Comparison of ENCODE assay signal across 9 cellular contexts in genomic region chr16:86508947-86509758, GRCh38. TPM values are rescaled to one million over a fixed set of nuclear protein-coding genes. Genes with fewer than 3 reads are reported as not detected.
DNase-seq lines count a peak whose midpoint lies in the region; ATAC-seq and TF ChIP-seq lines count a peak whose summit lies in the region.
"Had no signal": no experiment of that assay in that cellular context is flagged by ENCODE, and none has a peak within 500 bp of the region (broad histone marks: within the 10 kb centered on the region; RNA-seq: fewer than 3 reads in every experiment).

No MANE protein-coding gene starts in this region.

- no peaks in the 10 kb centered on the region for H3K36me3 ChIP-seq in SK-N-SH (replicated peaks in 1 of 2; ENCODE audit: control insufficient read depth in 1 of 2, insufficient read depth in 2 of 2, low read length in 1 of 2)
- H3K36me3 ChIP-seq in esophagus (ENCODE audit: control insufficient read depth in 2 of 2, insufficient read depth in 2 of 2, low read length in 1 of 2) = no peaks in the 10 kb centered on the region

- H4K20me1 ChIP-seq in SK-N-SH (ENCODE audit: insufficient read depth) = 0 out of 2 replicates have a peak, but pooled peaks cover 20% of the 10 kb centered on the region

- H3K9me3 Mint-ChIP-seq in natural killer cell treated with Interleukin-12 subunit alpha and Interleukin-12 subunit beta and Interleukin-15 and Interleukin-18, amount 100 ng/mL, for 72 hours = no peaks in the 10 kb centered on the region

- DNase-seq in NCI-H2227 (lab: John Stamatoyannopoulos, UW; ENCODE audit: unreplicated experiment) (peak; percentile 26), NCI-H2227 treated with DMSO at 0.1 percent for 48 hours (lab: John Stamatoyannopoulos, UW) (no peak), SK-N-SH (no peak)
- DNase-seq in natural killer cell treated with Interleukin-12 subunit alpha and Interleukin-12 subunit beta and Interleukin-15 and Interleukin-18, amount 100 ng/mL, for 72 hours (ENCODE audit: low spot score) = no peak
- DNase-seq in effector CD4-positive, alpha-beta T cell = no peak
- no peak for DNase-seq in stimulated activated CD8-positive, alpha-beta memory T cell treated with anti-CD3 and anti-CD28 coated beads, Interleukin-4, amount 100 ng/mL, for 48 hours
- DNase-seq: DND-41 had no signal

- TF ChIP-seq RAD21 in SK-N-SH (IDR thresholded peaks at IDR 0.05; ENCODE audit: low read length) = no peak

- peak overlapping the region; percentile 86 for H3K4me3 Mint-ChIP-seq in natural killer cell treated with Interleukin-12 subunit alpha and Interleukin-12 subunit beta and Interleukin-15 and Interleukin-18, amount 100 ng/mL, for 72 hours

- no peaks in the 10 kb centered on the region for H3K9me3 ChIP-seq in SK-N-SH
- peaks cover 0 to 3% of the 10 kb centered on the region in 2 donors for H3K9me3 ChIP-seq in esophagus (ENCODE audit: control insufficient read depth in 2 of 2, insufficient read depth in 1 of 2, low read depth in 1 of 2, low read length in 1 of 2)

- H3K27ac Mint-ChIP-seq in natural killer cell treated with Interleukin-12 subunit alpha and Interleukin-12 subunit beta and Interleukin-15 and Interleukin-18, amount 100 ng/mL, for 72 hours = no peak overlapping the region

- POLR2A ChIA-PET in SK-N-SH (lab: Yijun Ruan, JAX) = no interaction called here

- no peak for TF ChIP-seq CTCF in SK-N-SH (IDR thresholded peaks at IDR 0.05)

- WGBS in SK-N-SH (ENCODE audit: low lambda C conversion rate) = 4% methylated on average over 48 of the region's 79 CpGs
- 0 to 1% methylated on average over 79 of the region's 79 CpGs for WGBS in esophagus, 2 donors

- H3K4me3 ChIP-seq in SK-N-SH (ENCODE audit: low read depth in 2 of 2, low read length in 1 of 2) (peak overlapping the region; percentile 24 to 52; a peak in 3 of 4 replicates), esophagus (ENCODE audit: low read depth in 1 of 2, low read length in 2 of 2) (peak overlapping the region; percentile 53 to 64)

- ATAC-seq in natural killer cell treated with Interleukin-12 subunit alpha and Interleukin-12 subunit beta and Interleukin-15 and Interleukin-18, amount 100 ng/mL, for 72 hours = peak; percentile 48 to 67
- ATAC-seq in GM19467 (IDR thresholded peaks at IDR 0.05; ENCODE audit: unreplicated experiment) = no peak

- peak overlapping the region; percentile 74 for H3K4me2 ChIP-seq in SK-N-SH

- no peak overlapping the region for H3K9ac ChIP-seq in SK-N-SH

- no peak overlapping the region for H3K27ac ChIP-seq in SK-N-SH (ENCODE audit: low read depth in 2 of 2, low read length in 1 of 2)
- H3K27ac ChIP-seq in esophagus (ENCODE audit: low read depth in 2 of 2, low read length in 1 of 2) = peak overlapping the region; percentile 92 to 94

- H3K27me3 ChIP-seq in SK-N-SH (ENCODE audit: insufficient read depth) (peaks cover 93% of the 10 kb centered on the region), esophagus (ENCODE audit: control insufficient read depth in 1 of 2, insufficient read depth in 2 of 2, low read length in 2 of 2) (peaks cover 14 to 19% of the 10 kb centered on the region in 2 donors)

- H3K79me2 ChIP-seq in SK-N-SH (ENCODE audit: insufficient read depth) = no peaks in the 10 kb centered on the region

- CTCF ChIA-PET in SK-N-SH (lab: Yijun Ruan, JAX) = interaction anchor here (1.4 to 1.8 kb wide), 2 partner anchors 9 to 11 kb away, joined by 4 to 7 read pairs; no protein-coding TSS in a partner anchor

- TF ChIP-seq EP300 in SK-N-SH (IDR thresholded peaks at IDR 0.05; ENCODE audit: borderline replicate concordance in 1 of 2, low read depth in 1 of 2, low read length in 1 of 2) = no peak

- no peaks in the 10 kb centered on the region for H3K9me2 ChIP-seq in SK-N-SH

- no peak overlapping the region for H2AFZ ChIP-seq in SK-N-SH (ENCODE audit: low read depth)

- H3K4me1 ChIP-seq in SK-N-SH (ENCODE audit: control insufficient read depth in 1 of 2, insufficient read depth in 2 of 2, low read depth in 1 of 2, low read length in 1 of 2) (no peaks in the 10 kb centered on the region), esophagus (ENCODE audit: control insufficient read depth in 2 of 2, insufficient read depth in 2 of 2, low read length in 1 of 2) (peaks cover 7 to 22% of the 10 kb centered on the region in 2 donors)

- no peaks in the 10 kb centered on the region for H3K36me3 Mint-ChIP-seq in natural killer cell treated with Interleukin-12 subunit alpha and Interleukin-12 subunit beta and Interleukin-15 and Interleukin-18, amount 100 ng/mL, for 72 hours

- no peaks in the 10 kb centered on the region for H3F3A ChIP-seq in SK-N-SH (replicated peaks; ENCODE audit: insufficient read depth)

- H3K4me1 Mint-ChIP-seq in natural killer cell treated with Interleukin-12 subunit alpha and Interleukin-12 subunit beta and Interleukin-15 and Interleukin-18, amount 100 ng/mL, for 72 hours (ENCODE audit: low read depth in 2 of 2) = peaks cover 20 to 29% of the 10 kb centered on the region in 2 donors

- peaks cover 55 to 59% of the 10 kb centered on the region in 2 donors for H3K27me3 Mint-ChIP-seq in natural killer cell treated with Interleukin-12 subunit alpha and Interleukin-12 subunit beta and Interleukin-15 and Interleukin-18, amount 100 ng/mL, for 72 hours

TF ChIP-seq in SK-N-SH, 30 proteins besides CTCF, POLR2A, EP300 and RAD21:
- TF ChIP-seq MEF2A (IDR thresholded peaks at IDR 0.05; ENCODE audit: borderline replicate concordance, low read depth) = no peak
- TF ChIP-seq SMC3 (IDR thresholded peaks at IDR 0.05; ENCODE audit: low read depth, low read length) = no peak
- no peak for TF ChIP-seq USF2 (IDR thresholded peaks at IDR 0.05; ENCODE audit: borderline replicate concordance, low read depth, low read length)
- no peak for TF ChIP-seq TCF12 (IDR thresholded peaks at IDR 0.05)
- no peak for TF ChIP-seq MXI1 (IDR thresholded peaks at IDR 0.05; ENCODE audit: low read depth, low read length)
- no peak for TF ChIP-seq YY1 (IDR thresholded peaks at IDR 0.05; ENCODE audit: low read depth)
- no peak for TF ChIP-seq GABPA (IDR thresholded peaks at IDR 0.05; ENCODE audit: low read depth)

RNA-seq across cellular contexts. Expression of gene FOXF1, which starts 1.2 kb away (rescaled TPM):
- 0.02 TPM in 1 of 2 replicates, not detected in the other for polyA plus RNA-seq in SK-N-SH (2012; rRNA removed)
- polyA plus RNA-seq in SK-N-SH (2012; cell fraction: cytosol; rRNA removed) = 0.01 TPM in 1 of 2 replicates, not detected in the other
- 0.02 and 0.04 TPM in 2 replicates for polyA plus RNA-seq in SK-N-SH (2012; cell fraction: nucleus; rRNA removed)
- polyA plus RNA-seq in esophagus = 1 to 10 TPM; 2.1 to 4.6 TPM
- total RNA-seq in natural killer cell treated with Interleukin-12 subunit alpha and Interleukin-12 subunit beta and Interleukin-15 and Interleukin-18, amount 100 ng/mL, for 72 hours = not detected

RNA-seq across cellular contexts. Expression of gene MTHFSD, which starts 45.9 kb away (rescaled TPM):
- 15.6 and 18.7 TPM in 2 replicates for polyA plus RNA-seq in SK-N-SH (2012; rRNA removed)
- 5.6 and 8.7 TPM in 2 replicates for polyA plus RNA-seq in SK-N-SH (2012; cell fraction: cytosol; rRNA removed)
- 61.2 and 70.2 TPM in 2 replicates for polyA plus RNA-seq in SK-N-SH (2012; cell fraction: nucleus; rRNA removed)
- polyA plus RNA-seq in esophagus = 10 to 100 TPM in 1 of 2 donors, 1 to 10 TPM in 1; 9.7 to 14.1 TPM
- total RNA-seq in natural killer cell treated with Interleukin-12 subunit alpha and Interleukin-12 subunit beta and Interleukin-15 and Interleukin-18, amount 100 ng/mL, for 72 hours = 10 to 100 TPM; 24.3 to 32.8 TPM

RNA-seq across cellular contexts. Expression of gene FOXC2, which starts 57.5 kb away (rescaled TPM):
- polyA plus RNA-seq in SK-N-SH (2012; rRNA removed) (0.37 and 1.3 TPM in 2 replicates), esophagus (under 1 TPM; 0.10 to 0.18 TPM)
- 1.1 TPM in 2 replicates for polyA plus RNA-seq in SK-N-SH (2012; cell fraction: cytosol; rRNA removed)
- polyA plus RNA-seq in SK-N-SH (2012; cell fraction: nucleus; rRNA removed) = 2.0 TPM in 2 replicates
- total RNA-seq in natural killer cell treated with Interleukin-12 subunit alpha and Interleukin-12 subunit beta and Interleukin-15 and Interleukin-18, amount 100 ng/mL, for 72 hours = not detected

Comparison
In these comparisons a context has a peak if more than half of its experiments do, and no peak if none do; other contexts are left out.
1. H3K27ac ChIP-seq: peak in esophagus (2 of 2); none in SK-N-SH (0 of 2).